ENCODE assay signal across 21 cellular contexts in the genomic region with DNA sequence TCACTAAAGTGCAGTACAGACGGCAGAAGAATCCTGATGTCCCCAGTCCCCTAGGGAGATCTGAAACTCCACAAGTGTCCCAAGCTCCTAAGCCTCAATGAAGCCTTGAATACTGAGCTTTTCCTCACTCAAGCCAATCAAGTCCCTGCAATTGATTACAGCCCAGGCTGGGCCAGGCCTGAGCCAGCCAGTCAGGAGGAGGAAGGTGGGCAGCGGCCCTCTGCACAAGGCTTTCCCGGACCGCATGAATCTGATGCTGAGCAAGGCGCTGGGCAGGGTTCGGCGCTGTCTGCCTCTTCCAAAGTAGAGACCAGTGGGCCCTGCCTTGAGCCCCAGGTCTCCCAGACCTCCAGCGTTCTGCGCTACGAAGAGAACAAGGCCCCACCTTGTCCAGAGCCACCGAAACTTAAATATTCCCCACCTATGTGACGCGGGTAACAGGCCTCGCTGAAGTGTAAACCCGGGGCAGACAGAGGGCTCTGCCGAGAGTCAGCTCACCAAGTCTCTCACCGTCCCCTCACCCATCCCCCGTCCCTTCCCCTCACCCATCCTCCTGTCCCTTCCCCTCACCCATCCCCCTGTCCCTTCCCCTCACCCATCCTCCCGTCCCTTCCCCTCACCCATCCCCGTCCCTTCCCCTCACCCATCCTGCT.
"Had no signal": no experiment of that assay in that cellular context is flagged by ENCODE, and none has a peak within 500 bp of the region (broad histone marks: within the 10 kb centered on the region; RNA-seq: fewer than 3 reads in every experiment).

No MANE protein-coding gene starts in this region.

- H3K4me3 ChIP-seq: dorsolateral prefrontal cortex, esophagus squamous epithelium, gastroesophageal sphincter, pancreas, tibial artery, upper lobe of left lung, uterus had no signal

- ATAC-seq: gastroesophageal sphincter, left colon, left ventricle myocardium superior, pancreas, right cardiac atrium had no signal

- H3K27ac Mint-ChIP-seq: naive thymus-derived CD4-positive, alpha-beta T cell; progenitor cell of endocrine pancreas had no signal

- DNase-seq: cortex of kidney; dorsolateral prefrontal cortex; effector memory CD4-positive, alpha-beta T cell; esophagus squamous epithelium; foreskin fibroblast; glutamatergic neuron; left colon; left ventricle myocardium superior; naive thymus-derived CD4-positive, alpha-beta T cell; occipital lobe; pancreas; right cardiac atrium; small intestine; stimulated activated CD4-positive, alpha-beta T cell treated with anti-CD3 and anti-CD28 coated beads, Interleukin-12 subunit alpha, Interleukin-12 subunit beta, amount 100 ng/mL, for 4 hours; stimulated activated naive CD4-positive, alpha-beta T cell treated with Interleukin-2 at 50 U/mL for 16 hours; tibial artery; upper lobe of left lung; uterus had no signal

- H3K36me3 ChIP-seq: esophagus squamous epithelium, pancreas, tibial artery, upper lobe of left lung, uterus had no signal

- H3K27ac ChIP-seq: dorsolateral prefrontal cortex, esophagus squamous epithelium, gastroesophageal sphincter, pancreas, tibial artery, upper lobe of left lung, uterus had no signal

- H3K27me3 ChIP-seq: dorsolateral prefrontal cortex, gastroesophageal sphincter, pancreas, upper lobe of left lung, uterus had no signal

- H3K4me3 Mint-ChIP-seq: naive thymus-derived CD4-positive, alpha-beta T cell; neural crest cell had no signal

- H3K9me3 Mint-ChIP-seq: naive thymus-derived CD4-positive, alpha-beta T cell; neural crest cell had no signal

- H3K4me1 ChIP-seq: esophagus squamous epithelium, pancreas, tibial artery, uterus had no signal

- H3K36me3 Mint-ChIP-seq: naive thymus-derived CD4-positive, alpha-beta T cell had no signal
